In genomic region chr16:83771306-83771942, GRCh38 we compare ENCODE assay signal across 20 cellular contexts. TPM values are rescaled to one million over a fixed set of nuclear protein-coding genes. Genes with fewer than 3 reads are reported as not detected.
A peak's percentile ranks its signal among the peaks of the same experiment; 100 is the strongest.
DNase-seq lines count a peak whose midpoint lies in the region; ATAC-seq, FAIRE-seq and TF ChIP-seq lines count a peak whose summit lies in the region.
"Had no signal": no experiment of that assay in that cellular context is flagged by ENCODE, and none has a peak within 500 bp of the region (broad histone marks: within the 10 kb centered on the region; RNA-seq: fewer than 3 reads in every experiment).

No MANE protein-coding gene starts in this region.

- no peak overlapping the region for H3K4me2 ChIP-seq in HepG2 (ENCODE audit: low read depth, low read length)

- intact Hi-C loops in right lobe of liver (cut with DNase I), result no loop called here
- intact Hi-C loops in HepG2 (cut with micrococcal nuclease; ENCODE audit: unreplicated experiment), result no loop called here

- no peaks in the 10 kb centered on the region for H3K79me2 ChIP-seq in HepG2 (ENCODE audit: insufficient read depth, low read length)

- H3K4me1 ChIP-seq in right lobe of liver, result no peaks in the 10 kb centered on the region
- H3K4me1 ChIP-seq in HepG2 (ENCODE audit: insufficient read depth, low read length), result no peaks in the 10 kb centered on the region
- H3K4me1 ChIP-seq: suprapubic skin had no signal

- no peak for TF ChIP-seq RAD21 in HepG2 (CRISPR knock-in tag; IDR thresholded peaks at IDR 0.05)

- TF ChIP-seq EP300 in HepG2 (IDR thresholded peaks at IDR 0.05; ENCODE audit: low read depth in 2 of 2, low read length in 2 of 2) (no peak), HepG2 (CRISPR knock-in tag; IDR thresholded peaks at IDR 0.05; ENCODE audit: borderline replicate concordance) (no peak)

- H3K36me3 ChIP-seq in right lobe of liver, result no peaks in the 10 kb centered on the region
- H3K36me3 ChIP-seq in HepG2 (replicated peaks in 1 of 2; ENCODE audit: control insufficient read depth in 1 of 2, insufficient read depth in 2 of 2, low read length in 2 of 2), result no peaks in the 10 kb centered on the region
- H3K36me3 ChIP-seq: suprapubic skin had no signal

- CTCF ChIA-PET in HepG2 (lab: Yijun Ruan, JAX; ENCODE audit: low intra/inter-chr PET ratio, low total read pairs), result no interaction called here

- no peak for FAIRE-seq in HepG2 (lab: Jason Lieb, UNC)
- FAIRE-seq: D721Med had no signal

- H3K27ac ChIP-seq in right lobe of liver (no peak overlapping the region), HepG2 (ENCODE audit: extremely low read length, insufficient read depth, low read length) (no peak overlapping the region)
- H3K27ac ChIP-seq: suprapubic skin had no signal

- no peaks in the 10 kb centered on the region for H3K9me3 ChIP-seq in right lobe of liver
- H3K9me3 ChIP-seq in HepG2 (ENCODE audit: low read length), result no peaks in the 10 kb centered on the region
- H3K9me3 ChIP-seq: suprapubic skin had no signal

- H2AFZ ChIP-seq in HepG2 (ENCODE audit: low read length), result no peak overlapping the region

- WGBS in right lobe of liver (ENCODE audit: insufficient coverage, low coverage, low lambda C conversion rate, missing lambda C conversion rate), result 29% methylated on average over 5 of the region's 5 CpGs
- 17% methylated on average over 5 of the region's 5 CpGs for WGBS in HepG2 (ENCODE audit: low lambda C conversion rate)

- no peak overlapping the region for H3K9ac ChIP-seq in HepG2 (ENCODE audit: insufficient read depth, low read depth, low read length)

- TF ChIP-seq CTCF in right lobe of liver (IDR thresholded peaks at IDR 0.05) (no peak), HepG2 (CRISPR knock-in tag; IDR thresholded peaks at IDR 0.05) (no peak)

- H4K20me1 ChIP-seq in HepG2 (ENCODE audit: insufficient read depth, low read length), result no peaks in the 10 kb centered on the region

- ATAC-seq in right lobe of liver, result peak; percentile 41 to 67 (median 53)
- no peak for ATAC-seq in HepG2
- ATAC-seq in GM19351 (IDR thresholded peaks at IDR 0.05; ENCODE audit: unreplicated experiment), result no peak
- ATAC-seq in HG02623 (IDR thresholded peaks at IDR 0.05; ENCODE audit: unreplicated experiment), result no peak
- ATAC-seq in GM19328 (IDR thresholded peaks at IDR 0.05; ENCODE audit: unreplicated experiment), result no peak
- ATAC-seq: esophagus mucosa had no signal

- BruUV-seq in HepG2 (replicated peaks; lab: Mats Ljungman, UMichigan), result no TSS peak

- POLR2A ChIA-PET in HepG2 (lab: Yijun Ruan, JAX), result no interaction called here

- no peak overlapping the region for H3K4me3 ChIP-seq in right lobe of liver
- H3K4me3 ChIP-seq in HepG2 (replicated peaks in 1 of 3; ENCODE audit: insufficient read depth in 1 of 3, low read depth in 2 of 3, low read length in 3 of 3), result no peak overlapping the region
- H3K4me3 ChIP-seq: suprapubic skin had no signal

- no peaks in the 10 kb centered on the region for H3K27me3 ChIP-seq in right lobe of liver
- peaks cover 0 to 10% of the 10 kb centered on the region in 2 experiments; a peak in 2 of 5 replicates for H3K27me3 ChIP-seq in HepG2 (ENCODE audit: control insufficient read depth in 1 of 2, insufficient read depth in 2 of 2, low read length in 2 of 2)
- H3K27me3 ChIP-seq: suprapubic skin had no signal

- TF ChIP-seq POLR2A in right lobe of liver (IDR thresholded peaks at IDR 0.05) (no peak), HepG2 (IDR thresholded peaks at IDR 0.05; ENCODE audit: insufficient read depth in 1 of 2, low read depth in 2 of 2, low read length in 2 of 2) (no peak)

- in situ Hi-C loops in HepG2 (cut with HindIII; ENCODE audit: extremely low pct_ligation_motif_present, low pct_unique_long_range_greater_than_20kb), result no loop called here

- peak; percentile 49 to 68 (median 55) for DNase-seq in right lobe of liver
- DNase-seq in HepG2 (ENCODE audit: low spot score), result no peak
- DNase-seq in glomerular visceral epithelial cell (ENCODE audit: extremely low spot score), result peak; percentile 6
- DNase-seq in myocyte (ENCODE audit: low read depth), result peak; percentile 15
- DNase-seq in MV-4-11 (lab: John Stamatoyannopoulos, UW), result no peak
- DNase-seq: activated B cell treated with CpG ODN at 0.5 μM for 24 hours; activated CD8-positive, alpha-beta memory T cell treated with anti-CD3 and anti-CD28 coated beads, Interleukin-2, amount 50 U/mL, for 4 hours; activated naive CD4-positive, alpha-beta T cell treated with anti-CD3 and anti-CD28 coated beads, Interleukin-2, amount 50 U/mL, for 16 hours; cerebellar nuclear complex; HFFc6; mesenchymal stem cell; NCI-H2171; occipital lobe; SW 1271 had no signal

TF ChIP-seq in HepG2, 621 proteins besides CTCF, POLR2A, EP300 and RAD21:
- TF ChIP-seq ZNF230 (CRISPR knock-in tag; IDR thresholded peaks at IDR 0.05), result no peak
- no peak for TF ChIP-seq ZNF562 (CRISPR knock-in tag; IDR thresholded peaks at IDR 0.05; ENCODE audit: borderline replicate concordance)
- TF ChIP-seq CREM (IDR thresholded peaks at IDR 0.05), result no peak
- no peak for TF ChIP-seq CREM (CRISPR knock-in tag; IDR thresholded peaks at IDR 0.05)
- TF ChIP-seq FIP1L1 (IDR thresholded peaks at IDR 0.05; ENCODE audit: borderline replicate concordance, insufficient read depth, low read depth, low read length), result no peak
- no peak for TF ChIP-seq GTF2F1 (IDR thresholded peaks at IDR 0.05; ENCODE audit: low read length)
- no peak for TF ChIP-seq NBN (conservative IDR thresholded peaks at IDR 0.05)
- no peak for TF ChIP-seq ZNF703 (CRISPR knock-in tag; IDR thresholded peaks at IDR 0.05; ENCODE audit: borderline replicate concordance)
- no peak for TF ChIP-seq ZNF691 (CRISPR knock-in tag; IDR thresholded peaks at IDR 0.05; ENCODE audit: borderline replicate concordance, low read depth)
- TF ChIP-seq ZNF367 (CRISPR knock-in tag; IDR thresholded peaks at IDR 0.05; ENCODE audit: borderline replicate concordance), result no peak
- no peak for TF ChIP-seq CBX5 (CRISPR knock-in tag; IDR thresholded peaks at IDR 0.05; ENCODE audit: borderline replicate concordance)

RNA-seq across cellular contexts. Expression of gene HSBP1, which starts 36.4 kb away (rescaled TPM):
- total RNA-seq in right lobe of liver (10 to 100 TPM in 4 of 6 experiments, 1 to 10 TPM in 2; 5.6 to 46.2 (median 35.2) TPM), HepG2 (2016; rRNA removed; fragmentation: Illumina TruSeq; extraction: Trizol) (292 and 469 TPM in 2 replicates), myocyte (16.1 and 25.5 TPM in 2 replicates)
- 90.0 and 120 TPM in 2 replicates for total RNA-seq in HepG2 (2016; cell fraction: cytosol; rRNA removed; fragmentation: Illumina TruSeq; extraction: Trizol; ENCODE audit: low read depth)
- total RNA-seq in HepG2 (2016; cell fraction: insoluble cytoplasmic fraction; rRNA removed; fragmentation: Illumina TruSeq; extraction: Trizol), result 306 and 489 TPM in 2 replicates
- total RNA-seq in HepG2 (2016; cell fraction: membrane; rRNA removed; fragmentation: Illumina TruSeq; extraction: Trizol), result 174 and 189 TPM in 2 replicates
- 120 and 128 TPM in 2 replicates for total RNA-seq in HepG2 (2016; cell fraction: nucleus; rRNA removed; fragmentation: Illumina TruSeq; extraction: Trizol)
- polyA plus RNA-seq in HepG2 (2011; rRNA removed), result 209 and 249 TPM in 2 replicates
- polyA plus RNA-seq in HepG2 (2011; cell fraction: cytosol; rRNA removed), result 65.8 and 77.6 TPM in 2 replicates
- polyA plus RNA-seq in HepG2 (2011; cell fraction: nucleus; rRNA removed), result 38.6 and 45.2 TPM in 2 replicates
- 219 and 268 TPM in 2 replicates for polyA plus RNA-seq in HepG2 (2012)
- polyA plus RNA-seq in HepG2 (2016; cell fraction: cytosol; fragmentation: Illumina TruSeq; extraction: Trizol; ENCODE audit: low read depth), result 132 and 186 TPM in 2 replicates
- 432 and 474 TPM in 2 replicates for polyA plus RNA-seq in HepG2 (2016; cell fraction: insoluble cytoplasmic fraction; fragmentation: Illumina TruSeq; extraction: Trizol; ENCODE audit: low read depth)
- 169 and 214 TPM in 2 replicates for polyA plus RNA-seq in HepG2 (2016; cell fraction: membrane; fragmentation: Illumina TruSeq; extraction: Trizol; ENCODE audit: low read depth)
- 174 and 214 TPM in 2 replicates for polyA plus RNA-seq in HepG2 (2016; cell fraction: nucleus; fragmentation: Illumina TruSeq; extraction: Trizol; ENCODE audit: insufficient read depth, low read depth)
- 34.2 and 39.9 TPM in 2 replicates for polyA minus RNA-seq in HepG2 (2011; rRNA and poly(A)+ RNA removed; ENCODE audit: low replicate concordance)
- polyA minus RNA-seq in HepG2 (2011; cell fraction: cytosol; rRNA and poly(A)+ RNA removed), result 36.2 and 37.8 TPM in 2 replicates
- 26.5 and 28.5 TPM in 2 replicates for polyA minus RNA-seq in HepG2 (2011; cell fraction: nucleus; rRNA and poly(A)+ RNA removed)
- polyA plus RNA-seq in myocyte (2012), result 179 TPM

Comparison
In these comparisons a context has a peak if more than half of its experiments do, and no peak if none do; other contexts are left out.
1. ATAC-seq: peak in right lobe of liver (4 of 4); none in HepG2 (single experiment), GM19351 (single experiment), HG02623 (single experiment) and GM19328 (single experiment).
2. DNase-seq: peak in right lobe of liver (3 of 3), glomerular visceral epithelial cell (single experiment) and myocyte (single experiment); none in HepG2 (single experiment) and MV-4-11 (single experiment).